24 cellular contexts compared by ENCODE assay signal in genomic region chr6:75689576-75689975, GRCh38. TPM values are rescaled to one million over a fixed set of nuclear protein-coding genes. Genes with fewer than 3 reads are reported as not detected.
DNase-seq lines count a peak whose midpoint lies in the region; ATAC-seq, FAIRE-seq and TF ChIP-seq lines count a peak whose summit lies in the region.
"Had no signal": no experiment of that assay in that cellular context is flagged by ENCODE, and none has a peak within 500 bp of the region (broad histone marks: within the 10 kb centered on the region; RNA-seq: fewer than 3 reads in every experiment).

No MANE protein-coding gene starts in this region.

- peak; percentile 25; the same call in 1 of the 3 replicates for ATAC-seq in HepG2
- ATAC-seq in right lobe of liver: no peak
- peak; percentile 32; the same call in 1 of the 3 replicates for ATAC-seq in DND-41 (ENCODE audit: insufficient read depth, low read depth)
- peak; percentile 25; the same call in 2 of the 3 replicates for ATAC-seq in K562
- ATAC-seq in memory B cell (ENCODE audit: low read depth): no peak
- ATAC-seq in naive thymus-derived CD8-positive, alpha-beta T cell: no peak
- no peak for ATAC-seq in HG02938 (IDR thresholded peaks at IDR 0.05; ENCODE audit: unreplicated experiment)
- ATAC-seq: A549; CD8-positive, alpha-beta T cell had no signal

- H3K36me3 ChIP-seq in HepG2 (replicated peaks in 1 of 2; ENCODE audit: control insufficient read depth in 1 of 2, insufficient read depth in 2 of 2, low read length in 2 of 2) (peaks cover 1 to 13% of the 10 kb centered on the region in 2 experiments; a peak in 3 of 5 replicates), right lobe of liver (peaks cover 0 to 10% (median 0%) of the 10 kb centered on the region in 4 donors), DND-41 (ENCODE audit: insufficient read depth, low read length) (peaks cover 63% of the 10 kb centered on the region), K562 (ENCODE audit: control insufficient read depth, insufficient read depth, low read length) (peaks cover 31% of the 10 kb centered on the region; the same call in 2 of the 3 replicates), tibial nerve (peaks cover 0 to 66% (median 6%) of the 10 kb centered on the region in 3 donors)

- DNase-seq in HepG2 (ENCODE audit: low spot score) (no peak), right lobe of liver (no peak), DND-41 (no peak), K562 (ENCODE audit: extremely low read depth in 1 of 4, low spot score in 3 of 4) (no peak), memory B cell (ENCODE audit: low spot score in 2 of 2) (no peak), tibial nerve (ENCODE audit: low spot score in 2 of 2) (no peak)
- DNase-seq in naive thymus-derived CD8-positive, alpha-beta T cell: no peak
- DNase-seq: 8988T; ACHN; AML-193; C1 segment of cervical spinal cord; Caco-2; CD8-positive, alpha-beta T cell; DMS153; EL; GF-D8; GOT3; HFFc6 had no signal

- no peaks in the 10 kb centered on the region for H3K9me3 Mint-ChIP-seq in memory B cell
- peaks cover 0 to 7% (median 0%) of the 10 kb centered on the region in 9 donors for H3K9me3 Mint-ChIP-seq in naive thymus-derived CD8-positive, alpha-beta T cell
- H3K9me3 Mint-ChIP-seq: CD8-positive, alpha-beta T cell; HFFc6 had no signal

- peaks cover 32% of the 10 kb centered on the region for H3K36me3 Mint-ChIP-seq in memory B cell
- peaks cover 13 to 57% (median 40%) of the 10 kb centered on the region in 3 donors for H3K36me3 Mint-ChIP-seq in naive thymus-derived CD8-positive, alpha-beta T cell

- no peak overlapping the region for H3K4me2 ChIP-seq in HepG2 (ENCODE audit: low read depth, low read length)
- no peak overlapping the region for H3K4me2 ChIP-seq in DND-41 (ENCODE audit: insufficient read depth, low read length)
- H3K4me2 ChIP-seq in K562 (ENCODE audit: insufficient read depth, low read length): no peak overlapping the region
- H3K4me2 ChIP-seq: A549 had no signal

- no peak for TF ChIP-seq POLR2A in HepG2 (IDR thresholded peaks at IDR 0.05; ENCODE audit: insufficient read depth in 1 of 2, low read depth in 2 of 2, low read length in 2 of 2)
- no peak for TF ChIP-seq POLR2A in right lobe of liver (IDR thresholded peaks at IDR 0.05)
- TF ChIP-seq POLR2A in K562 (conservative IDR thresholded peaks at IDR 0.05): 0 out of 2 replicates have a peak, but pooled peaks have one; percentile 13
- no peak for TF ChIP-seq POLR2A in tibial nerve (IDR thresholded peaks at IDR 0.05)

- no peaks in the 10 kb centered on the region for H3K27me3 ChIP-seq in HepG2 (ENCODE audit: control insufficient read depth in 1 of 2, insufficient read depth in 2 of 2, low read length in 2 of 2)
- H3K27me3 ChIP-seq in right lobe of liver: no peaks in the 10 kb centered on the region
- no peaks in the 10 kb centered on the region for H3K27me3 ChIP-seq in DND-41 (ENCODE audit: insufficient read depth, low read length, poor library complexity)
- no peaks in the 10 kb centered on the region for H3K27me3 ChIP-seq in K562 (ENCODE audit: control insufficient read depth in 2 of 2, insufficient read depth in 2 of 2, low read length in 2 of 2)
- H3K27me3 ChIP-seq in tibial nerve: no peaks in the 10 kb centered on the region

- TF ChIP-seq EP300 in HepG2 (IDR thresholded peaks at IDR 0.05; ENCODE audit: low read depth in 2 of 2, low read length in 2 of 2) (no peak), HepG2 (CRISPR knock-in tag; IDR thresholded peaks at IDR 0.05; ENCODE audit: borderline replicate concordance) (no peak), K562 (IDR thresholded peaks at IDR 0.05; ENCODE audit: low read length) (no peak), tibial nerve (IDR thresholded peaks at IDR 0.05) (no peak)

- no peak overlapping the region for H3K9ac ChIP-seq in HepG2 (ENCODE audit: insufficient read depth, low read depth, low read length)
- H3K9ac ChIP-seq in DND-41 (ENCODE audit: low read depth, low read length): no peak overlapping the region
- H3K9ac ChIP-seq in K562 (ENCODE audit: insufficient read depth in 1 of 2, low read depth in 2 of 2, low read length in 2 of 2): no peak overlapping the region

- no peak for TF ChIP-seq RAD21 in HepG2 (CRISPR knock-in tag; IDR thresholded peaks at IDR 0.05)
- no peak for TF ChIP-seq RAD21 in K562 (CRISPR knock-in tag; conservative IDR thresholded peaks at IDR 0.05 in 1 of 2, IDR thresholded peaks at IDR 0.05 in 1 of 2)

- 100% methylated on average over 7 of the region's 7 CpGs for WGBS in HepG2 (ENCODE audit: low lambda C conversion rate)
- 86% methylated on average over 7 of the region's 7 CpGs for WGBS in right lobe of liver (ENCODE audit: insufficient coverage, low coverage, low lambda C conversion rate, missing lambda C conversion rate)
- whole genome bisulfite sequencing in K562 (ENCODE audit: insufficient coverage, low coverage, missing lambda C conversion rate): 77% methylated on average over 7 of the region's 7 CpGs
- WGBS in tibial nerve, 2 donors: 91 to 98% methylated on average over 7 of the region's 7 CpGs

- H3K4me3 ChIP-seq in HepG2 (replicated peaks in 1 of 3; ENCODE audit: insufficient read depth in 1 of 3, low read depth in 2 of 3, low read length in 3 of 3) (no peak overlapping the region), right lobe of liver (no peak overlapping the region), DND-41 (ENCODE audit: low read depth in 1 of 2, low read length in 2 of 2) (no peak overlapping the region), K562 (no peak overlapping the region), tibial nerve (no peak overlapping the region)
- H3K4me3 ChIP-seq: A549, HAP-1 had no signal

- no peak for TF ChIP-seq CTCF in HepG2 (CRISPR knock-in tag; IDR thresholded peaks at IDR 0.05)
- TF ChIP-seq CTCF in right lobe of liver (IDR thresholded peaks at IDR 0.05): no peak
- TF ChIP-seq CTCF in DND-41 (IDR thresholded peaks at IDR 0.05; ENCODE audit: borderline replicate concordance, extremely low read depth, low read length, poor library complexity, severe bottlenecking): no peak
- no peak for TF ChIP-seq CTCF in K562 (IDR thresholded peaks at IDR 0.05 in 2 of 3, conservative IDR thresholded peaks at IDR 0.05 in 1 of 3; ENCODE audit: insufficient read depth in 2 of 3, low read depth in 1 of 3, low read length in 3 of 3)
- no peak for TF ChIP-seq CTCF in tibial nerve (IDR thresholded peaks at IDR 0.05)

- FAIRE-seq in HepG2 (lab: Jason Lieb, UNC) (no peak), K562 (lab: Jason Lieb, UNC) (no peak)
- FAIRE-seq: A549, GM12891, GM18507, H54 had no signal

- no peaks in the 10 kb centered on the region for H3K27me3 Mint-ChIP-seq in memory B cell
- no peaks in the 10 kb centered on the region for H3K27me3 Mint-ChIP-seq in naive thymus-derived CD8-positive, alpha-beta T cell

- H3K9me3 ChIP-seq in HepG2 (ENCODE audit: low read length) (no peaks in the 10 kb centered on the region), right lobe of liver (no peaks in the 10 kb centered on the region), DND-41 (ENCODE audit: insufficient read depth, low read length, severe bottlenecking) (no peaks in the 10 kb centered on the region), K562 (replicated peaks; ENCODE audit: control insufficient read depth, insufficient read depth, low read depth, low read length) (no peaks in the 10 kb centered on the region), tibial nerve (no peaks in the 10 kb centered on the region)
- H3K9me3 ChIP-seq: A549, Caco-2, HAP-1 had no signal

- BruUV-seq in HepG2 (replicated peaks; lab: Mats Ljungman, UMichigan) (no TSS peak), K562 (replicated peaks; lab: Mats Ljungman, UMichigan) (no TSS peak)

- H2AFZ ChIP-seq in HepG2 (ENCODE audit: low read length) (no peak overlapping the region), DND-41 (ENCODE audit: low read depth, low read length) (no peak overlapping the region), K562 (ENCODE audit: low read depth, low read length) (no peak overlapping the region)

- H3K27ac ChIP-seq in HepG2 (ENCODE audit: extremely low read length, insufficient read depth, low read length): no peak overlapping the region
- H3K27ac ChIP-seq in right lobe of liver: no peak overlapping the region
- no peak overlapping the region for H3K27ac ChIP-seq in DND-41 (ENCODE audit: low read length)
- no peak overlapping the region for H3K27ac ChIP-seq in K562 (ENCODE audit: extremely low read depth, low read depth, low read length)
- no peak overlapping the region for H3K27ac ChIP-seq in tibial nerve
- H3K27ac ChIP-seq: A549 had no signal

- CTCF ChIA-PET in HepG2 (lab: Yijun Ruan, JAX; ENCODE audit: low intra/inter-chr PET ratio, low total read pairs): no interaction called here
- CTCF ChIA-PET in K562 (lab: Yijun Ruan, JAX; ENCODE audit: low intra/inter-chr PET ratio): no interaction called here

- POLR2A ChIA-PET in HepG2 (lab: Yijun Ruan, JAX): no interaction called here
- POLR2A ChIA-PET in K562 (lab: Yijun Ruan, JAX): no interaction called here
- POLR2A ChIA-PET in naive thymus-derived CD8-positive, alpha-beta T cell (lab: Charles Lee): no interaction called here

- no peak overlapping the region for H3K4me3 Mint-ChIP-seq in memory B cell
- no peak overlapping the region for H3K4me3 Mint-ChIP-seq in naive thymus-derived CD8-positive, alpha-beta T cell
- H3K4me3 Mint-ChIP-seq: CD8-positive, alpha-beta T cell; HFFc6 had no signal

- H3K9me1 ChIP-seq in K562 (ENCODE audit: control insufficient read depth, insufficient read depth, low read length): no peaks in the 10 kb centered on the region

- in situ Hi-C loops in HepG2 (cut with HindIII; ENCODE audit: extremely low pct_ligation_motif_present, low pct_unique_long_range_greater_than_20kb) (no loop called here), K562 (cut with MboI) (no loop called here)

- H3K27ac Mint-ChIP-seq in memory B cell: peak overlapping the region; percentile 63
- peak overlapping the region in 1 of 10 donors; percentile 7 for H3K27ac Mint-ChIP-seq in naive thymus-derived CD8-positive, alpha-beta T cell
- H3K27ac Mint-ChIP-seq: CD8-positive, alpha-beta T cell; HFFc6 had no signal

- H3K4me1 Mint-ChIP-seq in memory B cell: no peaks in the 10 kb centered on the region
- H3K4me1 Mint-ChIP-seq in naive thymus-derived CD8-positive, alpha-beta T cell: peaks cover 9 to 19% (median 15%) of the 10 kb centered on the region in 4 donors

- H4K20me1 ChIP-seq in HepG2 (ENCODE audit: insufficient read depth, low read length) (no peaks in the 10 kb centered on the region), DND-41 (ENCODE audit: insufficient read depth, low read length) (no peaks in the 10 kb centered on the region), K562 (replicated peaks; ENCODE audit: control insufficient read depth, insufficient read depth, low read length) (no peaks in the 10 kb centered on the region)

- H3K4me1 ChIP-seq in HepG2 (ENCODE audit: insufficient read depth, low read length) (no peaks in the 10 kb centered on the region), right lobe of liver (no peaks in the 10 kb centered on the region), DND-41 (ENCODE audit: insufficient read depth, low read length) (no peaks in the 10 kb centered on the region), K562 (replicated peaks in 1 of 2; ENCODE audit: control insufficient read depth in 2 of 2, insufficient read depth in 2 of 2, low read length in 2 of 2) (peaks cover 0 to 6% of the 10 kb centered on the region in 2 experiments; a peak in 1 of 5 replicates), tibial nerve (no peaks in the 10 kb centered on the region)
- H3K4me1 ChIP-seq: A549, Caco-2, HAP-1 had no signal

- intact Hi-C loops in HepG2 (cut with micrococcal nuclease; ENCODE audit: unreplicated experiment): loop anchor here (5.0 kb wide), 1 partner anchor 58 kb away; the partner anchor contains the start of gene MYO6
- intact Hi-C loops in right lobe of liver (cut with DNase I): no loop called here
- intact Hi-C loops in K562 (cut with micrococcal nuclease): no loop called here

- H3K79me2 ChIP-seq in HepG2 (ENCODE audit: insufficient read depth, low read length) (no peaks in the 10 kb centered on the region), DND-41 (ENCODE audit: insufficient read depth, low read length) (no peaks in the 10 kb centered on the region), K562 (ENCODE audit: control insufficient read depth, insufficient read depth, low read length) (no peaks in the 10 kb centered on the region)

RNA-seq across cellular contexts. Expression of gene MYO6, which starts 59.5 kb away (rescaled TPM):
- total RNA-seq in HepG2 (2016; rRNA removed; fragmentation: Illumina TruSeq; extraction: Trizol) (5.4 and 13.1 TPM in 2 replicates), right lobe of liver (10 to 100 TPM; 16.0 to 28.3 (median 18.3) TPM), K562 (2014; rRNA removed) (1.7 and 3.8 TPM in 2 replicates), K562 (2014; rRNA removed; fragmentation: Illumina TruSeq; extraction: Trizol) (2.8 and 3.3 TPM in 2 replicates), K562 (2015; rRNA removed; fragmentation: Illumina TruSeq; extraction: Trizol) (2.4 and 2.7 TPM in 2 replicates), K562 (2021) (5.4 and 5.5 TPM in 2 replicates), tibial nerve (10 to 100 TPM; 16.5 to 21.3 (median 19.2) TPM)
- total RNA-seq in HepG2 (2016; cell fraction: cytosol; rRNA removed; fragmentation: Illumina TruSeq; extraction: Trizol; ENCODE audit: low read depth): 0.51 and 0.79 TPM in 2 replicates
- total RNA-seq in HepG2 (2016; cell fraction: insoluble cytoplasmic fraction; rRNA removed; fragmentation: Illumina TruSeq; extraction: Trizol): 5.6 and 10.9 TPM in 2 replicates
- 1.4 and 1.8 TPM in 2 replicates for total RNA-seq in HepG2 (2016; cell fraction: membrane; rRNA removed; fragmentation: Illumina TruSeq; extraction: Trizol)
- total RNA-seq in HepG2 (2016; cell fraction: nucleus; rRNA removed; fragmentation: Illumina TruSeq; extraction: Trizol): 12.2 and 12.6 TPM in 2 replicates
- polyA plus RNA-seq in HepG2 (2011; rRNA removed) (7.5 and 9.5 TPM in 2 replicates), K562 (2011; rRNA removed) (2.4 and 5.4 TPM in 2 replicates), K562 (2014; fragmentation: Illumina TruSeq; extraction: Trizol) (4.3 and 4.7 TPM in 2 replicates), K562 (2014; fragmentation: Nextera tagmentation; extraction: Ambion mirVana) (1 to 10 TPM; 1.3 to 1.5 TPM), K562 (2014; rRNA removed) (2.6 and 2.8 TPM in 2 replicates)
- polyA plus RNA-seq in HepG2 (2011; cell fraction: cytosol; rRNA removed): 2.9 and 6.1 TPM in 2 replicates
- 13.8 and 22.1 TPM in 2 replicates for polyA plus RNA-seq in HepG2 (2011; cell fraction: nucleus; rRNA removed)
- polyA plus RNA-seq in HepG2 (2012): 14.2 and 16.8 TPM in 2 replicates
- 0.17 and 0.19 TPM in 2 replicates for polyA plus RNA-seq in HepG2 (2016; cell fraction: cytosol; fragmentation: Illumina TruSeq; extraction: Trizol; ENCODE audit: low read depth)
- 13.2 and 14.1 TPM in 2 replicates for polyA plus RNA-seq in HepG2 (2016; cell fraction: insoluble cytoplasmic fraction; fragmentation: Illumina TruSeq; extraction: Trizol; ENCODE audit: low read depth)
- polyA plus RNA-seq in HepG2 (2016; cell fraction: membrane; fragmentation: Illumina TruSeq; extraction: Trizol; ENCODE audit: low read depth): 0.60 and 1.2 TPM in 2 replicates
- polyA plus RNA-seq in HepG2 (2016; cell fraction: nucleus; fragmentation: Illumina TruSeq; extraction: Trizol; ENCODE audit: insufficient read depth, low read depth): 20.2 and 22.0 TPM in 2 replicates
- 2.9 and 3.1 TPM in 2 replicates for polyA minus RNA-seq in HepG2 (2011; rRNA and poly(A)+ RNA removed; ENCODE audit: low replicate concordance)
- polyA minus RNA-seq in HepG2 (2011; cell fraction: cytosol; rRNA and poly(A)+ RNA removed): 4.7 and 6.7 TPM in 2 replicates
- 20.7 and 33.1 TPM in 2 replicates for polyA minus RNA-seq in HepG2 (2011; cell fraction: nucleus; rRNA and poly(A)+ RNA removed)
- 1.3 and 5.5 TPM in 2 replicates for total RNA-seq in K562 (2011; cell fraction: chromatin; rRNA removed; ENCODE audit: low replicate concordance)
- 0.67 and 1.2 TPM in 2 replicates for total RNA-seq in K562 (2011; cell fraction: nucleolus; rRNA removed)
- total RNA-seq in K562 (2011; cell fraction: nucleoplasm; rRNA removed): 1.9 and 2.3 TPM in 2 replicates
- polyA plus RNA-seq in K562 (2011; cell fraction: cytosol; rRNA removed): 0.63 and 3.2 TPM in 2 replicates
- 1.9 and 8.2 TPM in 2 replicates for polyA plus RNA-seq in K562 (2011; cell fraction: nucleus; rRNA removed)
- polyA plus RNA-seq in K562 (2012): 4.1 and 4.5 TPM in 2 replicates
- polyA minus RNA-seq in K562 (2011; rRNA and poly(A)+ RNA removed): 4.0 and 11.5 TPM in 2 replicates
- polyA minus RNA-seq in K562 (2011; cell fraction: cytosol; rRNA and poly(A)+ RNA removed): 1.8 and 4.4 TPM in 2 replicates
- polyA minus RNA-seq in K562 (2011; cell fraction: nucleus; rRNA and poly(A)+ RNA removed): 1.3 and 11.4 TPM in 2 replicates
- total RNA-seq in naive thymus-derived CD8-positive, alpha-beta T cell: 1 to 10 TPM; 1.5 to 1.8 TPM
- polyA plus RNA-seq in naive thymus-derived CD8-positive, alpha-beta T cell: 1 to 10 TPM in 1 of 3 donors, under 1 TPM in 2; 0.91 to 5.6 (median 0.97) TPM

Comparison
In these comparisons a context has a peak if more than half of its experiments do, and no peak if none do; other contexts are left out.
1. ATAC-seq: peak in HepG2 (single experiment), DND-41 (single experiment) and K562 (single experiment); none in right lobe of liver (0 of 4), memory B cell (single experiment), naive thymus-derived CD8-positive, alpha-beta T cell (0 of 2) and HG02938 (single experiment).
2. Of the 241 proteins assayed by ChIP-seq in both HepG2 and K562: peak only in HepG2: none; only in K562: POLR2A; in both: none; in neither: 240.